22 cellular contexts compared by ENCODE assay signal in the genomic region with DNA sequence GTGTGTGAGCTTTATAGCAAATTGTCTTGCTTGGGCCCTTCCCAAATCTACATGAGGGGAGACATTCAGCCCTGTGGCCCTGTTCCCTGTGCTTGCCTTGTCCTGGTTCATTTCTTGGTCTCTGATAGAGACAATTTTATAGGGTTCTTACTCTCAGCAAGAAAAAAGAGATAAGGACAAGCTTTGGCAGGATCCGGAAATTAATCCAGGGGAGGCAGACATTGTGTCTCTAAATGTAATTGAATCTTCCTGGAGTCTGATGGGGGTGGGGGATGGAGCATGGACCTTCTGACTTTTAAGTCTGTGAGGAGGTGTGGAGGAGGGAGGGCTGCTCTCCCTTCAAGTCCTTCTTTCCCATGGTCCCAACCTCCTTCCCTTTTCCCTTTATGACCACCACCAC.
"Had no signal": no experiment of that assay in that cellular context is flagged by ENCODE, and none has a peak within 500 bp of the region (broad histone marks: within the 10 kb centered on the region; RNA-seq: fewer than 3 reads in every experiment).

No MANE protein-coding gene starts in this region.

- H3K4me1 ChIP-seq: esophagus squamous epithelium, left lung, prostate gland, right atrium auricular region, sigmoid colon, stomach, thyroid gland, vagina had no signal

- H3K27ac ChIP-seq: esophagus squamous epithelium, left lung, prostate gland, right atrium auricular region, sigmoid colon, stomach, thyroid gland, vagina had no signal

- H3K27me3 ChIP-seq: esophagus squamous epithelium, left lung, right atrium auricular region, sigmoid colon, stomach, thyroid gland, vagina had no signal

- H3K4me3 Mint-ChIP-seq: effector memory CD8-positive, alpha-beta T cell; natural killer cell; stimulated activated effector memory CD8-positive, alpha-beta T cell treated with anti-CD3 and anti-CD28 coated beads, Interleukin-12 subunit alpha, Interleukin-12 subunit beta, amount 100 ng/mL, for 72 hours had no signal

- H3K4me3 ChIP-seq: esophagus squamous epithelium, left lung, prostate gland, right atrium auricular region, sigmoid colon, stomach, thyroid gland, vagina had no signal

- H3K4me1 Mint-ChIP-seq: natural killer cell; stimulated activated effector memory CD8-positive, alpha-beta T cell treated with anti-CD3 and anti-CD28 coated beads, Interleukin-12 subunit alpha, Interleukin-12 subunit beta, amount 100 ng/mL, for 72 hours had no signal

- H3K36me3 Mint-ChIP-seq: natural killer cell; stimulated activated effector memory CD8-positive, alpha-beta T cell treated with anti-CD3 and anti-CD28 coated beads, Interleukin-12 subunit alpha, Interleukin-12 subunit beta, amount 100 ng/mL, for 72 hours had no signal

- DNase-seq: cortex of kidney; effector memory CD8-positive, alpha-beta T cell; erythroblast; esophagus squamous epithelium; foreskin melanocyte; head of caudate nucleus; kidney; left lung; mammary epithelial cell; natural killer cell; nucleus accumbens; sigmoid colon; stimulated activated CD4-positive, alpha-beta T cell treated with anti-CD3 and anti-CD28 coated beads, Interleukin-2, amount 100 ng/mL, for 24 hours; stimulated activated CD4-positive, alpha-beta T cell treated with anti-CD3 and anti-CD28 coated beads, Interleukin-4, amount 100 ng/mL, for 24 hours; stimulated activated naive CD4-positive, alpha-beta T cell treated with Interleukin-2 at 50 U/mL for 16 hours; stomach; thyroid gland; trophoblast cell had no signal

- H3K36me3 ChIP-seq: esophagus squamous epithelium, left lung, prostate gland, right atrium auricular region, sigmoid colon, stomach, thyroid gland, vagina had no signal

- H3K9me3 ChIP-seq: esophagus squamous epithelium, left lung, prostate gland, right atrium auricular region, sigmoid colon, stomach, thyroid gland, vagina had no signal

- H3K27me3 Mint-ChIP-seq: effector memory CD8-positive, alpha-beta T cell had no signal

- H3K27ac Mint-ChIP-seq: effector memory CD8-positive, alpha-beta T cell; natural killer cell; stimulated activated effector memory CD8-positive, alpha-beta T cell treated with anti-CD3 and anti-CD28 coated beads, Interleukin-12 subunit alpha, Interleukin-12 subunit beta, amount 100 ng/mL, for 72 hours had no signal

- ATAC-seq: effector memory CD8-positive, alpha-beta T cell; left lung; natural killer cell; stimulated activated effector memory CD8-positive, alpha-beta T cell treated with anti-CD3 and anti-CD28 coated beads, Interleukin-12 subunit alpha, Interleukin-12 subunit beta, amount 100 ng/mL, for 72 hours had no signal

- H3K9me3 Mint-ChIP-seq: effector memory CD8-positive, alpha-beta T cell; natural killer cell; stimulated activated effector memory CD8-positive, alpha-beta T cell treated with anti-CD3 and anti-CD28 coated beads, Interleukin-12 subunit alpha, Interleukin-12 subunit beta, amount 100 ng/mL, for 72 hours had no signal
